In genomic region chr4:123581802-123582201, GRCh38 we compare ENCODE assay signal across 30 cellular contexts.
"Had no signal": no experiment of that assay in that cellular context is flagged by ENCODE, and none has a peak within 500 bp of the region (broad histone marks: within the 10 kb centered on the region; RNA-seq: fewer than 3 reads in every experiment).

No MANE protein-coding gene starts in this region.

- H3K9ac ChIP-seq: parathyroid adenoma had no signal

- ATAC-seq: naive thymus-derived CD8-positive, alpha-beta T cell; natural killer cell treated with Interleukin-12 subunit alpha and Interleukin-12 subunit beta and Interleukin-15 and Interleukin-18, amount 100 ng/mL, for 72 hours; psoas muscle; right cardiac atrium; sciatic nerve; stimulated activated memory B cell treated with anti-CD40 and anti-IgM and Interleukin-4, amounts not matched to agents 10 μg/mL and 1 μg/mL and 100 μg/mL, for 72 hours; stimulated activated naive CD8-positive, alpha-beta T cell treated with anti-CD3 and anti-CD28 coated beads, Interleukin-15, amount 100 ng/mL, for 72 hours; stimulated activated naive CD8-positive, alpha-beta T cell treated with anti-CD3 and anti-CD28 coated beads, Interleukin-15, Interleukin-2, amounts not matched to agents 100 U/mL and 50 U/mL, for 24 hours; upper lobe of right lung had no signal

- H3K27ac ChIP-seq: neutrophil, ovary, parathyroid adenoma, psoas muscle, skin epidermis, spleen, suprapubic skin, testis, tibial artery, transverse colon, upper lobe of right lung, uterus had no signal

- H3K79me2 ChIP-seq: parathyroid adenoma had no signal

- H3K9me3 ChIP-seq: neutrophil, suprapubic skin, testis, uterus had no signal

- DNase-seq: naive thymus-derived CD8-positive, alpha-beta T cell; nephron progenitor cell; nucleus accumbens; ovary; posterior cingulate gyrus; psoas muscle; spleen; stimulated activated CD4-positive, alpha-beta T cell treated with anti-CD3 and anti-CD28 coated beads, Interleukin-12 subunit alpha, Interleukin-12 subunit beta, amount 100 ng/mL, for 4 hours; stimulated activated CD4-positive, alpha-beta T cell treated with anti-CD3 and anti-CD28 coated beads, Interleukin-1b, Interleukin-23, amount 100 ng/mL, for 48 hours; stimulated activated CD4-positive, alpha-beta T cell treated with anti-CD3 and anti-CD28 coated beads, Interleukin-4, amount 100 ng/mL, for 1 hour; stimulated activated CD4-positive, alpha-beta T cell treated with anti-CD3 and anti-CD28 coated beads, Interleukin-4, amount 100 ng/mL, for 4 hours; stimulated activated CD8-positive, alpha-beta memory T cell treated with anti-CD3 and anti-CD28 coated beads, Interleukin-4, amount 100 ng/mL, for 48 hours; stimulated activated naive CD4-positive, alpha-beta T cell; stimulated activated naive CD8-positive, alpha-beta T cell treated with anti-CD3 and anti-CD28 coated beads, Interleukin-15, amount 100 ng/mL, for 72 hours; stimulated activated naive CD8-positive, alpha-beta T cell treated with anti-CD3 and anti-CD28 coated beads, Interleukin-15, Interleukin-2, amounts not matched to agents 100 U/mL and 50 U/mL, for 24 hours; substantia nigra; testis; tibial artery; transverse colon; upper lobe of right lung; uterus had no signal

- H3K36me3 ChIP-seq: neutrophil, ovary, spleen, suprapubic skin, tibial artery, transverse colon, upper lobe of right lung, uterus had no signal

- H3K4me3 ChIP-seq: ovary, psoas muscle, skin epidermis, smooth muscle cell, spleen, suprapubic skin, testis, tibial artery, transverse colon, upper lobe of right lung, uterus had no signal

- H2AFZ ChIP-seq: parathyroid adenoma had no signal

- H3K27me3 ChIP-seq: neutrophil, ovary, spleen, suprapubic skin, testis, tibial artery, transverse colon, upper lobe of right lung, uterus had no signal

- H3K4me1 ChIP-seq: parathyroid adenoma, psoas muscle, testis, transverse colon, upper lobe of right lung, uterus had no signal

- H3K4me2 ChIP-seq: smooth muscle cell had no signal
